In genomic region chr11:425301-425700, GRCh38 we compare ENCODE assay signal across 8 cellular contexts. TPM values are rescaled to one million over a fixed set of nuclear protein-coding genes. Genes with fewer than 3 reads are reported as not detected.
"Had no signal": no experiment of that assay in that cellular context is flagged by ENCODE, and none has a peak within 500 bp of the region (broad histone marks: within the 10 kb centered on the region; RNA-seq: fewer than 3 reads in every experiment).

No MANE protein-coding gene starts in this region.

- DNase-seq: H9, HCEC 1CT, IMR-90 had no signal

- H3K27ac Mint-ChIP-seq: GM23338, H9 had no signal

- H3K4me3 ChIP-seq: GM23338 had no signal

- FAIRE-seq: H1, H54, HTR-8/SVneo had no signal

- ATAC-seq: GM23338 had no signal

- H3K4me2 ChIP-seq: GM23338 had no signal

- H3K9me3 Mint-ChIP-seq: H9 had no signal

- H2AFZ ChIP-seq: GM23338 had no signal

- H3K4me3 Mint-ChIP-seq: H9 had no signal

RNA-seq across cellular contexts. Expression of gene ANO9, which starts 16.5 kb away (rescaled TPM):
- total RNA-seq: IMR-90 had no signal
- polyA plus RNA-seq: IMR-90 had no signal

RNA-seq across cellular contexts. Expression of gene B4GALNT4, which starts 56.0 kb away (rescaled TPM):
- total RNA-seq: HT-29 had no signal
